ENCODE assay signal across 20 cellular contexts in the genomic region with DNA sequence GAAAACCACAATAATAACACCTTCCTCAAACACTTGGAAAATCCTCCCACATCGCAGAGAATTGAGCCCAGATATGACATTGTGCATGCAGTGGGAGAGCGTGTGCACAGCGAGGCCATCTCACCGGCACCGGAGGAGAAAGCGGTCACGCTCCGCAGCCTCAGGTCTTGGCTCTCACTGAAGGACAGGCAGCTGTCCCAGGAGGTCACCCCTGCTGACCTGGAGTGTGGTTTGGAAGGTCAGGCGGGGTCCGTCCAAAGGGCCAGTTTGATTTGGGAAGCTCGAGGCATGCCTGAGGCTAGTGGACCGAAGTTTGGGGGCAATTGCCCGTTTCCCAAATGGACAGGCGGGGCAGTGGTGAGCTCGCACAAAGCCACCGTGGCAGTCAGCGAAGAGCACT.
"Had no signal": no experiment of that assay in that cellular context is flagged by ENCODE, and none has a peak within 500 bp of the region (broad histone marks: within the 10 kb centered on the region; RNA-seq: fewer than 3 reads in every experiment).

No MANE protein-coding gene starts in this region.

- H3K27me3 Mint-ChIP-seq: activated CD8-positive, alpha-beta T cell treated with anti-CD3 and anti-CD28 coated beads for 36 hours had no signal

- H3K9me3 ChIP-seq: breast epithelium, Peyer's patch had no signal

- ATAC-seq: activated CD4-positive, CD25-positive, alpha-beta regulatory T cell treated with anti-CD3 and anti-CD28 coated beads, Interleukin-2, amount 50 U/mL, for 24 hours; activated CD8-positive, alpha-beta T cell treated with anti-CD3 and anti-CD28 coated beads for 36 hours; K562; T-cell had no signal

- H3K27ac ChIP-seq: breast epithelium, Peyer's patch, VCaP had no signal

- H3K9me3 Mint-ChIP-seq: activated CD8-positive, alpha-beta T cell treated with anti-CD3 and anti-CD28 coated beads for 36 hours; T-cell had no signal

- H3K36me3 Mint-ChIP-seq: T-cell had no signal

- H3K27ac Mint-ChIP-seq: activated CD8-positive, alpha-beta T cell treated with anti-CD3 and anti-CD28 coated beads for 36 hours; T-cell had no signal

- H3K4me1 ChIP-seq: breast epithelium had no signal

- H3K4me3 ChIP-seq: breast epithelium, K562, Peyer's patch had no signal

- H3K36me3 ChIP-seq: breast epithelium had no signal

- H3K27me3 ChIP-seq: breast epithelium, Peyer's patch had no signal

- DNase-seq: activated CD4-positive, alpha-beta T cell treated with anti-CD3 and anti-CD28 coated beads for 4 hours; activated CD8-positive, alpha-beta memory T cell treated with anti-CD3 and anti-CD28 coated beads, Interleukin-2, amount 50 U/mL, for 48 hours; activated CD8-positive, alpha-beta T cell treated with anti-CD3 and anti-CD28 coated beads for 36 hours; activated naive CD4-positive, alpha-beta T cell treated with anti-CD3 and anti-CD28 coated beads, Interleukin-2, amount 50 U/mL, for 16 hours; activated T-cell treated with anti-CD3 and anti-CD28 coated beads, Interleukin-2, amount 50 U/mL, for 1 hour; Karpas-422; MM.1S; NCI-H1105; NCI-H1436; NCI-H1694 treated with DMSO at 0.1 percent for 48 hours; NCI-H2029 treated with DMSO at 0.1 percent for 48 hours; NCI-H345; NCI-H510A treated with DMSO at 0.1 percent for 48 hours; Peyer's patch; SIG-M5; T-cell had no signal

- FAIRE-seq: K562 had no signal

- H3K4me3 Mint-ChIP-seq: activated CD8-positive, alpha-beta T cell treated with anti-CD3 and anti-CD28 coated beads for 36 hours; T-cell had no signal
